16 cellular contexts compared by ENCODE assay signal in genomic region chr5:163613150-163613442, GRCh38.
A peak's percentile ranks its signal among the peaks of the same experiment; 100 is the strongest.
DNase-seq lines count a peak whose midpoint lies in the region; ATAC-seq and TF ChIP-seq lines count a peak whose summit lies in the region.
"Had no signal": no experiment of that assay in that cellular context is flagged by ENCODE, and none has a peak within 500 bp of the region (broad histone marks: within the 10 kb centered on the region; RNA-seq: fewer than 3 reads in every experiment).

No MANE protein-coding gene starts in this region.

- no peaks in the 10 kb centered on the region for H3K36me3 ChIP-seq in SK-N-SH (replicated peaks in 1 of 2; ENCODE audit: control insufficient read depth in 1 of 2, insufficient read depth in 2 of 2, low read length in 1 of 2)
- H3K36me3 ChIP-seq: BLaER1 treated with 17β-estradiol and CSF1 and Interleukin-3, amounts not matched to agents 10 nM and 100 nM had no signal

- H3K4me1 ChIP-seq in SK-N-SH (ENCODE audit: control insufficient read depth in 1 of 2, insufficient read depth in 2 of 2, low read depth in 1 of 2, low read length in 1 of 2), result peaks cover 0 to 8% of the 10 kb centered on the region in 2 experiments; a peak in 1 of 4 replicates

- H3K9me3 ChIP-seq in SK-N-SH, result no peaks in the 10 kb centered on the region
- H3K9me3 ChIP-seq: BLaER1 treated with 17β-estradiol and CSF1 and Interleukin-3, amounts not matched to agents 10 nM and 100 nM had no signal

- DNase-seq in NCI-H446 treated with DMSO at 0.1 percent for 48 hours (lab: John Stamatoyannopoulos, UW), result peak; percentile 76
- peak in 1 of 10 donors; percentile 17 for DNase-seq in dorsolateral prefrontal cortex
- no peak for DNase-seq in nephron progenitor cell
- no peak for DNase-seq in activated naive CD8-positive, alpha-beta T cell treated with anti-CD3 and anti-CD28 coated beads, Interleukin-2, amount 50 U/mL, for 24 hours
- DNase-seq in putamen (ENCODE audit: low spot score), result no peak
- DNase-seq in NCI-H2227 treated with DMSO at 0.1 percent for 48 hours (lab: John Stamatoyannopoulos, UW), result no peak
- DNase-seq in SK-N-SH, result no peak
- DNase-seq: CD4-positive, CD25-positive, alpha-beta regulatory T cell; CD8-positive, alpha-beta memory T cell; COR-L47; DND-41; EL; H9 had no signal

- peaks cover 9% of the 10 kb centered on the region for H3K27me3 Mint-ChIP-seq in nephron progenitor cell (ENCODE audit: low read depth, poor library complexity)
- H3K27me3 Mint-ChIP-seq in activated naive CD8-positive, alpha-beta T cell treated with anti-CD3 and anti-CD28 coated beads, Interleukin-2, amount 50 U/mL, for 24 hours, result peaks cover 3% of the 10 kb centered on the region
- H3K27me3 Mint-ChIP-seq: CD4-positive, CD25-positive, alpha-beta regulatory T cell had no signal

- no peaks in the 10 kb centered on the region for H3K9me3 Mint-ChIP-seq in nephron progenitor cell
- peaks cover 4% of the 10 kb centered on the region for H3K9me3 Mint-ChIP-seq in activated naive CD8-positive, alpha-beta T cell treated with anti-CD3 and anti-CD28 coated beads, Interleukin-2, amount 50 U/mL, for 24 hours
- H3K9me3 Mint-ChIP-seq: CD8-positive, alpha-beta memory T cell; H9 had no signal

- no peaks in the 10 kb centered on the region for H4K20me1 ChIP-seq in SK-N-SH (ENCODE audit: insufficient read depth)
- H4K20me1 ChIP-seq: BLaER1 treated with 17β-estradiol and CSF1 and Interleukin-3, amounts not matched to agents 10 nM and 100 nM had no signal

- H3F3A ChIP-seq in SK-N-SH (replicated peaks; ENCODE audit: insufficient read depth), result no peaks in the 10 kb centered on the region

- CTCF ChIA-PET in SK-N-SH (lab: Yijun Ruan, JAX), result interaction anchor here (1.8 kb wide), 1 partner anchor 11 kb away, joined by 9 read pairs; no protein-coding TSS in a partner anchor

- 56% methylated on average over 4 of the region's 4 CpGs for WGBS in SK-N-SH (ENCODE audit: low lambda C conversion rate)

- H3K9ac ChIP-seq in SK-N-SH, result no peak overlapping the region
- H3K9ac ChIP-seq: BLaER1 treated with 17β-estradiol and CSF1 and Interleukin-3, amounts not matched to agents 10 nM and 100 nM had no signal

- no peaks in the 10 kb centered on the region for H3K27me3 ChIP-seq in dorsolateral prefrontal cortex
- no peaks in the 10 kb centered on the region for H3K27me3 ChIP-seq in SK-N-SH (ENCODE audit: insufficient read depth)
- H3K27me3 ChIP-seq: BLaER1 treated with 17β-estradiol and CSF1 and Interleukin-3, amounts not matched to agents 10 nM and 100 nM had no signal

- H3K27ac Mint-ChIP-seq in nephron progenitor cell, result peak overlapping the region; percentile 4
- H3K27ac Mint-ChIP-seq in activated naive CD8-positive, alpha-beta T cell treated with anti-CD3 and anti-CD28 coated beads, Interleukin-2, amount 50 U/mL, for 24 hours, result no peak overlapping the region
- H3K27ac Mint-ChIP-seq: B cell; CD8-positive, alpha-beta memory T cell; H9 had no signal

- H2AFZ ChIP-seq in SK-N-SH (ENCODE audit: low read depth), result no peak overlapping the region

- no peak overlapping the region for H3K4me2 ChIP-seq in SK-N-SH
- H3K4me2 ChIP-seq: BLaER1 treated with 17β-estradiol and CSF1 and Interleukin-3, amounts not matched to agents 10 nM and 100 nM had no signal

- no peaks in the 10 kb centered on the region for H3K9me2 ChIP-seq in SK-N-SH

- no peaks in the 10 kb centered on the region for H3K36me3 Mint-ChIP-seq in nephron progenitor cell (ENCODE audit: low read depth)
- H3K36me3 Mint-ChIP-seq in activated naive CD8-positive, alpha-beta T cell treated with anti-CD3 and anti-CD28 coated beads, Interleukin-2, amount 50 U/mL, for 24 hours (ENCODE audit: low read depth), result no peaks in the 10 kb centered on the region
- H3K36me3 Mint-ChIP-seq: CD4-positive, CD25-positive, alpha-beta regulatory T cell; CD8-positive, alpha-beta memory T cell had no signal

- no peak overlapping the region for H3K4me3 Mint-ChIP-seq in nephron progenitor cell
- H3K4me3 Mint-ChIP-seq in activated naive CD8-positive, alpha-beta T cell treated with anti-CD3 and anti-CD28 coated beads, Interleukin-2, amount 50 U/mL, for 24 hours, result no peak overlapping the region
- H3K4me3 Mint-ChIP-seq: B cell; CD4-positive, CD25-positive, alpha-beta regulatory T cell; CD8-positive, alpha-beta memory T cell; H9 had no signal

- H3K4me3 ChIP-seq in dorsolateral prefrontal cortex (no peak overlapping the region), SK-N-SH (ENCODE audit: low read depth in 2 of 2, low read length in 1 of 2) (no peak overlapping the region)
- H3K4me3 ChIP-seq: BLaER1 treated with 17β-estradiol and CSF1 and Interleukin-3, amounts not matched to agents 10 nM and 100 nM; GM12878 had no signal

- ATAC-seq in activated naive CD8-positive, alpha-beta T cell treated with anti-CD3 and anti-CD28 coated beads, Interleukin-2, amount 50 U/mL, for 24 hours, result no peak
- ATAC-seq: GM12878 had no signal

- POLR2A ChIA-PET in SK-N-SH (lab: Yijun Ruan, JAX), result no interaction called here

- H3K27ac ChIP-seq in dorsolateral prefrontal cortex, result peak overlapping the region in 49 of 59 donors; percentile 12 to 86 (median 76)
- no peak overlapping the region; a peak in 1 of 4 replicates for H3K27ac ChIP-seq in SK-N-SH (ENCODE audit: low read depth in 2 of 2, low read length in 1 of 2)
- H3K27ac ChIP-seq: BLaER1 treated with 17β-estradiol and CSF1 and Interleukin-3, amounts not matched to agents 10 nM and 100 nM had no signal

- intact Hi-C loops in dorsolateral prefrontal cortex (cut with DNase I), result no loop called here

- no peaks in the 10 kb centered on the region for H3K4me1 Mint-ChIP-seq in nephron progenitor cell
- H3K4me1 Mint-ChIP-seq in activated naive CD8-positive, alpha-beta T cell treated with anti-CD3 and anti-CD28 coated beads, Interleukin-2, amount 50 U/mL, for 24 hours, result no peaks in the 10 kb centered on the region
- H3K4me1 Mint-ChIP-seq: B cell; CD4-positive, CD25-positive, alpha-beta regulatory T cell; CD8-positive, alpha-beta memory T cell; H9 had no signal

- H3K79me2 ChIP-seq in SK-N-SH (ENCODE audit: insufficient read depth), result no peaks in the 10 kb centered on the region

- no peak for TF ChIP-seq CTCF in dorsolateral prefrontal cortex (IDR thresholded peaks at IDR 0.05 in 54 of 56, conservative IDR thresholded peaks at IDR 0.05 in 2 of 56; ENCODE audit: low read depth in 1 of 56, partially characterized antibody in 56 of 56)
- no peak for TF ChIP-seq CTCF in nephron progenitor cell (IDR thresholded peaks at IDR 0.05)
- no peak for TF ChIP-seq CTCF in SK-N-SH (IDR thresholded peaks at IDR 0.05)

- TF ChIP-seq EP300 in SK-N-SH (IDR thresholded peaks at IDR 0.05; ENCODE audit: borderline replicate concordance in 1 of 2, low read depth in 1 of 2, low read length in 1 of 2), result no peak

- TF ChIP-seq RAD21 in SK-N-SH (IDR thresholded peaks at IDR 0.05; ENCODE audit: low read length), result no peak

TF ChIP-seq in SK-N-SH, 30 proteins besides CTCF, POLR2A, EP300 and RAD21:
- TF ChIP-seq YY1 (IDR thresholded peaks at IDR 0.05; ENCODE audit: low read depth), result no peak
- TF ChIP-seq REST (IDR thresholded peaks at IDR 0.05; ENCODE audit: low read depth, low read length), result no peak
- TF ChIP-seq ELF1 (IDR thresholded peaks at IDR 0.05), result no peak

Comparison
In these comparisons a context has a peak if more than half of its experiments do, and no peak if none do; other contexts are left out.
1. H3K27ac ChIP-seq: peak in dorsolateral prefrontal cortex (49 of 59); none in SK-N-SH (0 of 2).